Comparison of ENCODE assay signal across 8 cellular contexts in the genomic region with DNA sequence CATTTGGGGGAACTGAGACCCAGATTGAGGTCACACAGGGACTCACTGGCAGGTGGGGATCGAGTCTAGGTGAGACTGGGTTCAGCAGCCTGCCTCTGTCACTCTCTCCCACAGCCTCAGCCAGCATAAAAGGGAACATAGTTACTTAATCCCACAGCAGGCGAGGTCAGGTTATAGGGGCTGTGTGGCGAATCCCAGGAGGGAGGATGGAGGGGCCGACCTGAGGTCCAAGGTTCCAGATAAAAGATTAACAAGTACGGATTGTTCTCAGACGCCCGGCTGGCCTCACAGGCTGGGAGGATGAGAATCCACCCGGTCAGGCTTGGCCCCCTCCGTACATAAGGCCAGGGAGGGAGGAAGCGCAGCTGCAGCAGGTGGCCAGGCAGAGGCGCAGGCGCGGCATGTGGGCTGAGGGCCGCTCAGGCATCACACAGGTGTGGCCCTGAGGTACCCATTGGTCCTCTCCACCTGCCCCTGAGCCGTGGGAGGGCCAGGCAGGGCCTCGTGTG. TPM values are rescaled to one million over a fixed set of nuclear protein-coding genes. Genes with fewer than 3 reads are reported as not detected.
A peak's percentile ranks its signal among the peaks of the same experiment; 100 is the strongest.
DNase-seq lines count a peak whose midpoint lies in the region; ATAC-seq, FAIRE-seq and TF ChIP-seq lines count a peak whose summit lies in the region.

No MANE protein-coding gene starts in this region.

- H4K20me1 ChIP-seq in GM12878 (ENCODE audit: control insufficient read depth, insufficient read depth): no peaks in the 10 kb centered on the region

- FAIRE-seq in GM12878 (lab: Jason Lieb, UNC): peak; percentile 57

- TF ChIP-seq EP300 in GM12878 (IDR thresholded peaks at IDR 0.05; ENCODE audit: borderline replicate concordance in 1 of 2, control insufficient read depth in 1 of 2, low read depth in 2 of 2, low read length in 2 of 2): peak in 1 of 2 experiments; percentile 7; a peak in 2 of 4 replicates

- TF ChIP-seq CTCF in GM12878 (IDR thresholded peaks at IDR 0.05 in 2 of 3, conservative IDR thresholded peaks at IDR 0.05 in 1 of 3; ENCODE audit: control insufficient read depth in 2 of 3, extremely low read depth in 1 of 3, insufficient read depth in 1 of 3, low read depth in 3 of 3, low read length in 3 of 3): peak in 2 of 3 experiments; percentile 19 to 34; a peak in 3 of 6 replicates

- no peaks in the 10 kb centered on the region for H3K27me3 ChIP-seq in GM12878 (replicated peaks in 1 of 2; ENCODE audit: control insufficient read depth in 2 of 2, insufficient read depth in 2 of 2, low read length in 1 of 2)

- WGBS in GM12878 (ENCODE audit: insufficient coverage, insufficient replicate concordance, low lambda C conversion rate, missing lambda C conversion rate): under 1% methylated on average over 16 of the region's 16 CpGs

- peak overlapping the region; percentile 81 for H3K4me3 ChIP-seq in GM12878

- no peaks in the 10 kb centered on the region for H3K9me3 ChIP-seq in GM12878 (replicated peaks; ENCODE audit: control insufficient read depth, insufficient read depth, low read length)

- ATAC-seq in HG03520 (IDR thresholded peaks at IDR 0.05; ENCODE audit: unreplicated experiment) (peak; percentile 22), GM12878 (peak; percentile 42)

- intact Hi-C loops in GM12878 (cut with micrococcal nuclease; ENCODE audit: unreplicated experiment): loop anchor here (2.0 kb wide), 1 partner anchor 33 kb away; no protein-coding TSS in a partner anchor

- H3K4me1 ChIP-seq in GM12878 (ENCODE audit: control insufficient read depth, insufficient read depth, low read length): peaks cover 63% of the 10 kb centered on the region

- in situ Hi-C loops in GM12878 (cut with MboI): no loop called here

- TF ChIP-seq POLR2A in GM12878 (IDR thresholded peaks at IDR 0.05; ENCODE audit: low read depth, low read length): peak; percentile 45; the same call in 1 of the 2 replicates

- RAD21 ChIA-PET in GM12878 (lab: Charles Lee; ENCODE audit: unreplicated experiment): interaction anchor here (0.6 to 4.6 kb wide), 8 partner anchors 31 to 112 kb away, joined by 3 to 22 read pairs (median 6); no protein-coding TSS in a partner anchor

- BruUV-seq in GM12878 (replicated peaks; lab: Mats Ljungman, UMichigan): no TSS peak

- peak overlapping the region; percentile 93 for H3K4me2 ChIP-seq in GM12878 (ENCODE audit: control insufficient read depth, insufficient read depth)

- H3K79me2 ChIP-seq in GM12878 (ENCODE audit: control insufficient read depth, insufficient read depth, low read length): peaks cover 55% of the 10 kb centered on the region

- peak overlapping the region; percentile 37 for H2AFZ ChIP-seq in GM12878 (ENCODE audit: control insufficient read depth, low read depth, low read length)

- POLR2A ChIA-PET in GM12878 (lab: Charles Lee): interaction anchor here (0.6 to 4.2 kb wide), 5 partner anchors 33 to 389 kb away, joined by 3 to 36 read pairs (median 4); partner anchors contain the start of genes CARD19 and NINJ1

- CTCF ChIA-PET in GM12878 (lab: Yijun Ruan, JAX): interaction anchor here (0.6 to 4.3 kb wide), 7 partner anchors 32 to 105 kb away, joined by 3 to 31 read pairs (median 3); no protein-coding TSS in a partner anchor

- peaks cover 0 to 4% of the 10 kb centered on the region in 2 experiments; a peak in 3 of 4 replicates for H3K36me3 ChIP-seq in GM12878 (ENCODE audit: control insufficient read depth in 2 of 2, insufficient read depth in 2 of 2, low read length in 1 of 2)

- H3K27ac ChIP-seq in GM12878 (ENCODE audit: control insufficient read depth, insufficient read depth): peak overlapping the region; percentile 88
- no peak overlapping the region for H3K27ac ChIP-seq in substantia nigra (ENCODE audit: low read depth, low read length, poor library complexity, severe bottlenecking)

- peak; percentile 25; the same call in 1 of the 2 replicates for TF ChIP-seq RAD21 in GM12878 (IDR thresholded peaks at IDR 0.05; ENCODE audit: insufficient read depth, low read depth, low read length)

- peak overlapping the region; percentile 93 for H3K9ac ChIP-seq in GM12878 (ENCODE audit: control insufficient read depth, insufficient read depth, low read length)

- SMC1A ChIA-PET in GM12878 (lab: Charles Lee; ENCODE audit: uncharacterized antibody, unreplicated experiment): interaction anchor here (0.6 to 3.2 kb wide), 6 partner anchors 30 to 326 kb away, joined by 3 to 14 read pairs (median 5); no protein-coding TSS in a partner anchor

- DNase-seq in stimulated activated CD4-positive, alpha-beta T cell treated with anti-CD3 and anti-CD28 coated beads, Interleukin-15, amount 100 ng/mL, for 24 hours: peak; percentile 43
- no peak for DNase-seq in stimulated activated CD4-positive, alpha-beta T cell treated with anti-CD3 and anti-CD28 coated beads, Interleukin-4, amount 100 ng/mL, for 4 hours
- DNase-seq in GM12878 (ENCODE audit: low read depth, low spot score) (peak; percentile 45), substantia nigra (lab: John Stamatoyannopoulos, UW) (no peak), SKM-1 (lab: John Stamatoyannopoulos, UW; ENCODE audit: unreplicated experiment) (no peak), CD1c-positive myeloid dendritic cell (ENCODE audit: extremely low spot score) (no peak), NCI-H1092 (lab: John Stamatoyannopoulos, UW) (no peak)

TF ChIP-seq in GM12878, 131 proteins besides CTCF, POLR2A, EP300 and RAD21 (continues in another document):
- no peak for TF ChIP-seq IKZF2 (IDR thresholded peaks at IDR 0.05)
- TF ChIP-seq JUND (IDR thresholded peaks at IDR 0.05; ENCODE audit: low read depth, low read length): no peak
- TF ChIP-seq SUZ12 (IDR thresholded peaks at IDR 0.05; ENCODE audit: unreplicated experiment): no peak
- no peak for TF ChIP-seq MTA3 (IDR thresholded peaks at IDR 0.05; ENCODE audit: borderline replicate concordance, low read length)
- no peak for TF ChIP-seq TAF1 (IDR thresholded peaks at IDR 0.05; ENCODE audit: borderline replicate concordance, low read depth, low read length)
- peak; percentile 33; the same call in 1 of the 2 replicates for TF ChIP-seq SPI1 (IDR thresholded peaks at IDR 0.05; ENCODE audit: borderline replicate concordance, insufficient read depth, low read depth, low read length)
- no peak for TF ChIP-seq E2F8 (IDR thresholded peaks at IDR 0.05; ENCODE audit: low read depth, partially characterized antibody)
- no peak for TF ChIP-seq CREM (IDR thresholded peaks at IDR 0.05; ENCODE audit: low read depth)

RNA-seq across cellular contexts. Expression of gene SUSD3, which starts 3.3 kb away (rescaled TPM):
- 27.9 and 29.6 TPM in 2 replicates for total RNA-seq in GM12878 (2013; cell fraction: nucleolus; rRNA removed)
- 61.6 and 65.6 TPM in 2 replicates for total RNA-seq in GM12878 (2014; rRNA removed)
- total RNA-seq in GM12878 (2014; rRNA removed; fragmentation: Illumina TruSeq; extraction: Trizol): 26.9 and 29.8 TPM in 2 replicates
- total RNA-seq in GM12878 (2021): 37.6 and 39.8 TPM in 2 replicates
- polyA plus RNA-seq in GM12878 (2011; ENCODE audit: low read depth): 15.3 TPM
- 60.0 and 92.0 TPM in 2 replicates for polyA plus RNA-seq in GM12878 (2011; rRNA removed)
- 129 and 170 TPM in 2 replicates for polyA plus RNA-seq in GM12878 (2011; cell fraction: cytosol; rRNA removed)
- polyA plus RNA-seq in GM12878 (2011; cell fraction: nucleus; rRNA removed): 83.1 and 109 TPM in 2 replicates
- 25.7 and 33.6 TPM in 2 replicates for polyA plus RNA-seq in GM12878 (2012)
- polyA plus RNA-seq in GM12878 (2014; fragmentation: Illumina TruSeq; extraction: Trizol): 5.4 and 14.1 TPM in 2 replicates
- polyA plus RNA-seq in GM12878 (2014; fragmentation: Nextera tagmentation; extraction: Ambion mirVana): 10 to 100 TPM in 1 of 2 experiments, 1 to 10 TPM in 1; 2.5 to 15.1 TPM
- polyA plus RNA-seq in GM12878 (2014; rRNA removed): 72.4 and 79.6 TPM in 2 replicates
- polyA plus RNA-seq in GM12878 (2016; fragmentation: Nextera tagmentation; extraction: Ambion mirVana): 10 to 100 TPM; 30.9 to 31.3 TPM
- 46.4 and 91.1 TPM in 2 replicates for polyA minus RNA-seq in GM12878 (2011; rRNA and poly(A)+ RNA removed)
- 31.3 and 42.8 TPM in 2 replicates for polyA minus RNA-seq in GM12878 (2011; cell fraction: cytosol; rRNA and poly(A)+ RNA removed)
- 11.1 and 14.0 TPM in 2 replicates for polyA minus RNA-seq in GM12878 (2011; cell fraction: nucleus; rRNA and poly(A)+ RNA removed)

RNA-seq across cellular contexts. Expression of gene CARD19, which starts 34.2 kb away (rescaled TPM):
- 9.7 and 10.4 TPM in 2 replicates for total RNA-seq in GM12878 (2013; cell fraction: nucleolus; rRNA removed)
- 40.8 and 41.6 TPM in 2 replicates for total RNA-seq in GM12878 (2014; rRNA removed)
- total RNA-seq in GM12878 (2014; rRNA removed; fragmentation: Illumina TruSeq; extraction: Trizol): 12.0 and 13.3 TPM in 2 replicates
- 21.6 and 21.8 TPM in 2 replicates for total RNA-seq in GM12878 (2021)
- 4.0 TPM for polyA plus RNA-seq in GM12878 (2011; ENCODE audit: low read depth)
- polyA plus RNA-seq in GM12878 (2011; rRNA removed): 8.6 and 18.3 TPM in 2 replicates
- polyA plus RNA-seq in GM12878 (2011; cell fraction: cytosol; rRNA removed): 34.4 and 49.8 TPM in 2 replicates
- 47.7 and 53.9 TPM in 2 replicates for polyA plus RNA-seq in GM12878 (2011; cell fraction: nucleus; rRNA removed)
- polyA plus RNA-seq in GM12878 (2012): 11.9 and 12.2 TPM in 2 replicates
- 0.49 and 6.3 TPM in 2 replicates for polyA plus RNA-seq in GM12878 (2014; fragmentation: Illumina TruSeq; extraction: Trizol)
- polyA plus RNA-seq in GM12878 (2014; fragmentation: Nextera tagmentation; extraction: Ambion mirVana): 1 to 10 TPM in 1 of 2 experiments, under 1 TPM in 1; 0.61 to 3.3 TPM
- 38.8 and 44.1 TPM in 2 replicates for polyA plus RNA-seq in GM12878 (2014; rRNA removed)
- polyA plus RNA-seq in GM12878 (2016; fragmentation: Nextera tagmentation; extraction: Ambion mirVana): 10 to 100 TPM; 23.3 to 27.7 TPM
- 7.7 and 10.7 TPM in 2 replicates for polyA minus RNA-seq in GM12878 (2011; rRNA and poly(A)+ RNA removed)
- polyA minus RNA-seq in GM12878 (2011; cell fraction: cytosol; rRNA and poly(A)+ RNA removed): 6.0 and 6.9 TPM in 2 replicates
- 6.8 and 12.7 TPM in 2 replicates for polyA minus RNA-seq in GM12878 (2011; cell fraction: nucleus; rRNA and poly(A)+ RNA removed)

Comparison
In these comparisons a context has a peak if more than half of its experiments do, and no peak if none do; other contexts are left out.
1. DNase-seq: peak in stimulated activated CD4-positive, alpha-beta T cell treated with anti-CD3 and anti-CD28 coated beads, Interleukin-15, amount 100 ng/mL, for 24 hours (single experiment) and GM12878 (single experiment); none in stimulated activated CD4-positive, alpha-beta T cell treated with anti-CD3 and anti-CD28 coated beads, Interleukin-4, amount 100 ng/mL, for 4 hours (0 of 2), substantia nigra (0 of 49), SKM-1 (single experiment), CD1c-positive myeloid dendritic cell (single experiment) and NCI-H1092 (single experiment).